22 cellular contexts compared by ENCODE assay signal in the genomic region with DNA sequence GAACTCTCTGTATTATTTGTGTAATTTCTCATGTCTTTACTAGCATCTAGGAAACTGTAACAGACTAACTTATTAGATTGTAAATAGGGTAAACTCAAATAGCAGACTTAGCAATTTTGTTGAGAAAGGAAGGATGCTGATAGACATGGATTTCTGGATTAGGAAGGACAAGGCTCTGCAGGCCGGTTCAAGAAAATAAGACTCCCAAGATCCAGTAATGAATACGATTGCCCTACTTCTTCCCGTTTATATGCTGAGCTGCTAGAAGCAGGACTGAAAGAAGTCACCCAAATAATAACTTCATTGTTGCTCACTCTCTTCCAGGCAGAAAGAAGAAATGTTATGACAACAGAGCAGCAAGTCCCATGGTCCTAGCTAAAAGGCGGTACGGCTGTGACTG. TPM values are rescaled to one million over a fixed set of nuclear protein-coding genes. Genes with fewer than 3 reads are reported as not detected.
DNase-seq lines count a peak whose midpoint lies in the region; ATAC-seq, FAIRE-seq and TF ChIP-seq lines count a peak whose summit lies in the region.
"Had no signal": no experiment of that assay in that cellular context is flagged by ENCODE, and none has a peak within 500 bp of the region (broad histone marks: within the 10 kb centered on the region; RNA-seq: fewer than 3 reads in every experiment).

No MANE protein-coding gene starts in this region.

- BruUV-seq in HepG2 (replicated peaks; lab: Mats Ljungman, UMichigan), result no TSS peak

- DNase-seq in HepG2 (ENCODE audit: low spot score) (no peak), right lobe of liver (no peak), amniotic epithelial cell (ENCODE audit: low read depth) (peak; percentile 5), testis (no peak), ecto neural progenitor cell (ENCODE audit: low spot score) (no peak), activated gamma-delta T cell (lab: John Stamatoyannopoulos, UW) (no peak)
- DNase-seq: AML-193; Caco-2; Calu3; CD4-positive, alpha-beta T cell; CD8-positive, alpha-beta T cell; DMS79 treated with DMSO at 0.1 percent for 48 hours; GF-D8 had no signal

- no peaks in the 10 kb centered on the region for H3K79me2 ChIP-seq in HepG2 (ENCODE audit: insufficient read depth, low read length)

- intact Hi-C loops in HepG2 (cut with micrococcal nuclease; ENCODE audit: unreplicated experiment) (no loop called here), right lobe of liver (cut with DNase I) (no loop called here), testis (cut with DNase I; ENCODE audit: low total_unique reads) (no loop called here)

- no peak for TF ChIP-seq RAD21 in HepG2 (CRISPR knock-in tag; IDR thresholded peaks at IDR 0.05)

- no peaks in the 10 kb centered on the region for H3K36me3 ChIP-seq in HepG2 (replicated peaks in 1 of 2; ENCODE audit: control insufficient read depth in 1 of 2, insufficient read depth in 2 of 2, low read length in 2 of 2)
- H3K36me3 ChIP-seq in right lobe of liver, result no peaks in the 10 kb centered on the region
- peaks cover 0 to 34% of the 10 kb centered on the region in 2 experiments; a peak in 1 of 3 replicates for H3K36me3 ChIP-seq in HEK293 (ENCODE audit: control insufficient read depth in 2 of 2, insufficient read depth in 1 of 2, low read length in 2 of 2)
- no peaks in the 10 kb centered on the region for H3K36me3 ChIP-seq in testis (ENCODE audit: low read depth, missing control alignments)

- ATAC-seq in HepG2 (no peak), right lobe of liver (no peak)
- ATAC-seq: A549; CD8-positive, alpha-beta T cell had no signal

- WGBS in HepG2 (ENCODE audit: low lambda C conversion rate), result 98% methylated on average over 5 of the region's 5 CpGs
- WGBS in right lobe of liver (ENCODE audit: insufficient coverage, low coverage, low lambda C conversion rate, missing lambda C conversion rate), result 97% methylated on average over 5 of the region's 5 CpGs
- 94 to 95% methylated on average over 5 of the region's 5 CpGs for WGBS in testis, 2 donors

- no peak overlapping the region for H3K9ac ChIP-seq in HepG2 (ENCODE audit: insufficient read depth, low read depth, low read length)
- H3K9ac ChIP-seq: BLaER1 treated with 17β-estradiol and CSF1 and Interleukin-3, amounts not matched to agents 10 nM and 100 nM had no signal

- H3K27ac ChIP-seq in HepG2 (ENCODE audit: extremely low read length, insufficient read depth, low read length) (no peak overlapping the region), right lobe of liver (no peak overlapping the region), HEK293 (ENCODE audit: extremely low read depth, low read depth, low read length) (no peak overlapping the region), testis (no peak overlapping the region)
- H3K27ac ChIP-seq: 22Rv1; A549; BLaER1 treated with 17β-estradiol and CSF1 and Interleukin-3, amounts not matched to agents 10 nM and 100 nM; C4-2B had no signal

- no peak overlapping the region for H2AFZ ChIP-seq in HepG2 (ENCODE audit: low read length)

- TF ChIP-seq POLR2A in HepG2 (IDR thresholded peaks at IDR 0.05; ENCODE audit: insufficient read depth in 1 of 2, low read depth in 2 of 2, low read length in 2 of 2) (no peak), right lobe of liver (IDR thresholded peaks at IDR 0.05) (no peak), testis (IDR thresholded peaks at IDR 0.05) (no peak)

- H3K4me3 ChIP-seq in HepG2 (replicated peaks in 1 of 3; ENCODE audit: insufficient read depth in 1 of 3, low read depth in 2 of 3, low read length in 3 of 3) (no peak overlapping the region), right lobe of liver (no peak overlapping the region), HEK293 (ENCODE audit: low read depth, low read length) (no peak overlapping the region), testis (no peak overlapping the region)
- H3K4me3 ChIP-seq: A549; BLaER1 treated with 17β-estradiol and CSF1 and Interleukin-3, amounts not matched to agents 10 nM and 100 nM had no signal

- H3K27me3 ChIP-seq in HepG2 (ENCODE audit: control insufficient read depth in 1 of 2, insufficient read depth in 2 of 2, low read length in 2 of 2) (no peaks in the 10 kb centered on the region), right lobe of liver (no peaks in the 10 kb centered on the region), testis (no peaks in the 10 kb centered on the region)
- H3K27me3 ChIP-seq: BLaER1 treated with 17β-estradiol and CSF1 and Interleukin-3, amounts not matched to agents 10 nM and 100 nM had no signal

- H3K4me1 ChIP-seq in HepG2 (ENCODE audit: insufficient read depth, low read length), result no peaks in the 10 kb centered on the region
- H3K4me1 ChIP-seq in right lobe of liver, result no peaks in the 10 kb centered on the region
- no peaks in the 10 kb centered on the region for H3K4me1 ChIP-seq in HEK293 (ENCODE audit: control insufficient read depth, insufficient read depth, low read length)
- no peaks in the 10 kb centered on the region for H3K4me1 ChIP-seq in testis
- H3K4me1 ChIP-seq: A549, Caco-2 had no signal

- CTCF ChIA-PET in HepG2 (lab: Yijun Ruan, JAX; ENCODE audit: low intra/inter-chr PET ratio, low total read pairs) (no interaction called here), HEK293 (lab: Yijun Ruan, JAX) (no interaction called here)

- no peaks in the 10 kb centered on the region for H4K20me1 ChIP-seq in HepG2 (ENCODE audit: insufficient read depth, low read length)
- H4K20me1 ChIP-seq: BLaER1 treated with 17β-estradiol and CSF1 and Interleukin-3, amounts not matched to agents 10 nM and 100 nM had no signal

- in situ Hi-C loops in HepG2 (cut with HindIII; ENCODE audit: extremely low pct_ligation_motif_present, low pct_unique_long_range_greater_than_20kb), result no loop called here

- POLR2A ChIA-PET in HepG2 (lab: Yijun Ruan, JAX), result no interaction called here
- POLR2A ChIA-PET in HEK293 (lab: Yijun Ruan, JAX), result interaction anchor here (1.2 kb wide), 1 partner anchor 22 kb away, joined by 5 read pairs; no protein-coding TSS in a partner anchor

- H3K9me3 ChIP-seq in HepG2 (ENCODE audit: low read length), result peaks cover 9% of the 10 kb centered on the region; the same call in 1 of the 2 replicates
- H3K9me3 ChIP-seq in right lobe of liver, result peaks cover 0 to 9% (median 0%) of the 10 kb centered on the region in 4 donors
- no peaks in the 10 kb centered on the region for H3K9me3 ChIP-seq in HEK293 (ENCODE audit: control insufficient read depth, insufficient read depth, low read depth, low read length)
- H3K9me3 ChIP-seq in testis, result no peaks in the 10 kb centered on the region
- H3K9me3 ChIP-seq: Caco-2 had no signal

- FAIRE-seq in HepG2 (lab: Jason Lieb, UNC), result no peak
- FAIRE-seq: A549, D721Med, G401.6, GM12891, GM18507 had no signal

- TF ChIP-seq EP300 in HepG2 (IDR thresholded peaks at IDR 0.05; ENCODE audit: low read depth in 2 of 2, low read length in 2 of 2), result no peak
- TF ChIP-seq EP300 in HepG2 (CRISPR knock-in tag; IDR thresholded peaks at IDR 0.05; ENCODE audit: borderline replicate concordance), result no peak

- H3K4me2 ChIP-seq in HepG2 (ENCODE audit: low read depth, low read length), result no peak overlapping the region
- H3K4me2 ChIP-seq: A549; BLaER1 treated with 17β-estradiol and CSF1 and Interleukin-3, amounts not matched to agents 10 nM and 100 nM had no signal

- TF ChIP-seq CTCF in HepG2 (CRISPR knock-in tag; IDR thresholded peaks at IDR 0.05) (no peak), right lobe of liver (IDR thresholded peaks at IDR 0.05) (no peak), HEK293 (tag by site-specific recombination; IDR thresholded peaks at IDR 0.05) (no peak), testis (IDR thresholded peaks at IDR 0.05) (no peak)

RNA-seq across cellular contexts. Expression of a gene that starts 22.8 kb away (rescaled TPM):
- total RNA-seq in HepG2 (2016; rRNA removed; fragmentation: Illumina TruSeq; extraction: Trizol), result 13.5 and 16.5 TPM in 2 replicates
- total RNA-seq in HepG2 (2016; cell fraction: cytosol; rRNA removed; fragmentation: Illumina TruSeq; extraction: Trizol; ENCODE audit: low read depth), result 4.0 and 4.1 TPM in 2 replicates
- 13.8 and 16.2 TPM in 2 replicates for total RNA-seq in HepG2 (2016; cell fraction: insoluble cytoplasmic fraction; rRNA removed; fragmentation: Illumina TruSeq; extraction: Trizol)
- total RNA-seq in HepG2 (2016; cell fraction: membrane; rRNA removed; fragmentation: Illumina TruSeq; extraction: Trizol), result 8.1 and 8.7 TPM in 2 replicates
- 8.0 and 8.6 TPM in 2 replicates for total RNA-seq in HepG2 (2016; cell fraction: nucleus; rRNA removed; fragmentation: Illumina TruSeq; extraction: Trizol)
- 2.0 and 3.0 TPM in 2 replicates for polyA plus RNA-seq in HepG2 (2011; rRNA removed)
- 1.8 and 2.4 TPM in 2 replicates for polyA plus RNA-seq in HepG2 (2011; cell fraction: cytosol; rRNA removed)
- polyA plus RNA-seq in HepG2 (2011; cell fraction: nucleus; rRNA removed), result 1.9 and 2.2 TPM in 2 replicates
- 5.6 and 8.8 TPM in 2 replicates for polyA plus RNA-seq in HepG2 (2012)
- polyA plus RNA-seq in HepG2 (2016; cell fraction: cytosol; fragmentation: Illumina TruSeq; extraction: Trizol; ENCODE audit: low read depth), result 5.2 and 5.7 TPM in 2 replicates
- polyA plus RNA-seq in HepG2 (2016; cell fraction: insoluble cytoplasmic fraction; fragmentation: Illumina TruSeq; extraction: Trizol; ENCODE audit: low read depth), result 21.2 and 22.6 TPM in 2 replicates
- 7.6 and 8.0 TPM in 2 replicates for polyA plus RNA-seq in HepG2 (2016; cell fraction: membrane; fragmentation: Illumina TruSeq; extraction: Trizol; ENCODE audit: low read depth)
- polyA plus RNA-seq in HepG2 (2016; cell fraction: nucleus; fragmentation: Illumina TruSeq; extraction: Trizol; ENCODE audit: insufficient read depth, low read depth), result 13.9 and 16.8 TPM in 2 replicates
- 2.0 and 2.8 TPM in 2 replicates for polyA minus RNA-seq in HepG2 (2011; rRNA and poly(A)+ RNA removed; ENCODE audit: low replicate concordance)
- 3.9 and 4.3 TPM in 2 replicates for polyA minus RNA-seq in HepG2 (2011; cell fraction: cytosol; rRNA and poly(A)+ RNA removed)
- polyA minus RNA-seq in HepG2 (2011; cell fraction: nucleus; rRNA and poly(A)+ RNA removed), result 2.0 and 2.7 TPM in 2 replicates
- 1 to 10 TPM; 1.6 to 4.0 (median 3.0) TPM for total RNA-seq in right lobe of liver
- 10 to 100 TPM in 1 of 2 donors, 1 to 10 TPM in 1; 8.9 to 14.6 TPM for total RNA-seq in testis
- 21.4 TPM for polyA plus RNA-seq in testis (ENCODE audit: insufficient read depth, low read depth, low replicate concordance)

RNA-seq across cellular contexts. Expression of a gene that starts 52.6 kb away (rescaled TPM):
- total RNA-seq in HepG2 (2016; rRNA removed; fragmentation: Illumina TruSeq; extraction: Trizol), result 31.1 and 43.0 TPM in 2 replicates
- total RNA-seq in HepG2 (2016; cell fraction: cytosol; rRNA removed; fragmentation: Illumina TruSeq; extraction: Trizol; ENCODE audit: low read depth), result 22.8 and 29.5 TPM in 2 replicates
- 30.2 and 36.7 TPM in 2 replicates for total RNA-seq in HepG2 (2016; cell fraction: insoluble cytoplasmic fraction; rRNA removed; fragmentation: Illumina TruSeq; extraction: Trizol)
- total RNA-seq in HepG2 (2016; cell fraction: membrane; rRNA removed; fragmentation: Illumina TruSeq; extraction: Trizol), result 17.9 and 21.0 TPM in 2 replicates
- 19.2 and 25.1 TPM in 2 replicates for total RNA-seq in HepG2 (2016; cell fraction: nucleus; rRNA removed; fragmentation: Illumina TruSeq; extraction: Trizol)
- 4.4 and 5.2 TPM in 2 replicates for polyA plus RNA-seq in HepG2 (2011; rRNA removed)
- polyA plus RNA-seq in HepG2 (2011; cell fraction: cytosol; rRNA removed), result 3.7 and 3.8 TPM in 2 replicates
- 5.2 and 6.2 TPM in 2 replicates for polyA plus RNA-seq in HepG2 (2011; cell fraction: nucleus; rRNA removed)
- polyA plus RNA-seq in HepG2 (2012), result 7.8 and 11.4 TPM in 2 replicates
- 1.1 and 1.8 TPM in 2 replicates for polyA plus RNA-seq in HepG2 (2016; cell fraction: cytosol; fragmentation: Illumina TruSeq; extraction: Trizol; ENCODE audit: low read depth)
- polyA plus RNA-seq in HepG2 (2016; cell fraction: insoluble cytoplasmic fraction; fragmentation: Illumina TruSeq; extraction: Trizol; ENCODE audit: low read depth), result 23.8 and 26.8 TPM in 2 replicates
- 4.5 and 4.9 TPM in 2 replicates for polyA plus RNA-seq in HepG2 (2016; cell fraction: membrane; fragmentation: Illumina TruSeq; extraction: Trizol; ENCODE audit: low read depth)
- 17.3 and 19.4 TPM in 2 replicates for polyA plus RNA-seq in HepG2 (2016; cell fraction: nucleus; fragmentation: Illumina TruSeq; extraction: Trizol; ENCODE audit: insufficient read depth, low read depth)
- 5.7 and 8.3 TPM in 2 replicates for polyA minus RNA-seq in HepG2 (2011; rRNA and poly(A)+ RNA removed; ENCODE audit: low replicate concordance)
- 9.0 and 10.6 TPM in 2 replicates for polyA minus RNA-seq in HepG2 (2011; cell fraction: cytosol; rRNA and poly(A)+ RNA removed)
- polyA minus RNA-seq in HepG2 (2011; cell fraction: nucleus; rRNA and poly(A)+ RNA removed), result 22.0 and 25.2 TPM in 2 replicates
- total RNA-seq in right lobe of liver, result 10 to 100 TPM; 11.5 to 24.3 (median 15.5) TPM
- total RNA-seq in testis, result 10 to 100 TPM; 40.6 to 42.4 TPM
- polyA plus RNA-seq in testis (ENCODE audit: insufficient read depth, low read depth, low replicate concordance), result 33.9 TPM
